In genomic region chr7:98867271-98867701, GRCh38 we compare ENCODE assay signal across 1 cellular context.
TF ChIP-seq lines count a peak whose summit lies in the region.

No MANE protein-coding gene starts in this region.

TF ChIP-seq in K562, 482 proteins besides CTCF, POLR2A, EP300 and RAD21 (continued from another document):
- TF ChIP-seq, protein P1, sequence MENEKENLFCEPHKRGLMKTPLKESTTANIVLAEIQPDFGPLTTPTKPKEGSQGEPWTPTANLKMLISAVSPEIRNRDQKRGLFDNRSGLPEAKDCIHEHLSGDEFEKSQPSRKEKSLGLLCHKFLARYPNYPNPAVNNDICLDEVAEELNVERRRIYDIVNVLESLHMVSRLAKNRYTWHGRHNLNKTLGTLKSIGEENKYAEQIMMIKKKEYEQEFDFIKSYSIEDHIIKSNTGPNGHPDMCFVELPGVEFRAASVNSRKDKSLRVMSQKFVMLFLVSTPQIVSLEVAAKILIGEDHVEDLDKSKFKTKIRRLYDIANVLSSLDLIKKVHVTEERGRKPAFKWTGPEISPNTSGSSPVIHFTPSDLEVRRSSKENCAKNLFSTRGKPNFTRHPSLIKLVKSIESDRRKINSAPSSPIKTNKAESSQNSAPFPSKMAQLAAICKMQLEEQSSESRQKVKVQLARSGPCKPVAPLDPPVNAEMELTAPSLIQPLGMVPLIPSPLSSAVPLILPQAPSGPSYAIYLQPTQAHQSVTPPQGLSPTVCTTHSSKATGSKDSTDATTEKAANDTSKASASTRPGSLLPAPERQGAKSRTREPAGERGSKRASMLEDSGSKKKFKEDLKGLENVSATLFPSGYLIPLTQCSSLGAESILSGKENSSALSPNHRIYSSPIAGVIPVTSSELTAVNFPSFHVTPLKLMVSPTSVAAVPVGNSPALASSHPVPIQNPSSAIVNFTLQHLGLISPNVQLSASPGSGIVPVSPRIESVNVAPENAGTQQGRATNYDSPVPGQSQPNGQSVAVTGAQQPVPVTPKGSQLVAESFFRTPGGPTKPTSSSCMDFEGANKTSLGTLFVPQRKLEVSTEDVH (IDR thresholded peaks at IDR 0.05; ENCODE audit: low read depth, partially characterized antibody) = no peak
- TF ChIP-seq TFAP4 (CRISPR knock-in tag; IDR thresholded peaks at IDR 0.05; ENCODE audit: borderline replicate concordance) = peak; percentile 59; the same call in 1 of the 2 replicates
- TF ChIP-seq ZSCAN29 (IDR thresholded peaks at IDR 0.05) = no peak
- TF ChIP-seq, protein P2, sequence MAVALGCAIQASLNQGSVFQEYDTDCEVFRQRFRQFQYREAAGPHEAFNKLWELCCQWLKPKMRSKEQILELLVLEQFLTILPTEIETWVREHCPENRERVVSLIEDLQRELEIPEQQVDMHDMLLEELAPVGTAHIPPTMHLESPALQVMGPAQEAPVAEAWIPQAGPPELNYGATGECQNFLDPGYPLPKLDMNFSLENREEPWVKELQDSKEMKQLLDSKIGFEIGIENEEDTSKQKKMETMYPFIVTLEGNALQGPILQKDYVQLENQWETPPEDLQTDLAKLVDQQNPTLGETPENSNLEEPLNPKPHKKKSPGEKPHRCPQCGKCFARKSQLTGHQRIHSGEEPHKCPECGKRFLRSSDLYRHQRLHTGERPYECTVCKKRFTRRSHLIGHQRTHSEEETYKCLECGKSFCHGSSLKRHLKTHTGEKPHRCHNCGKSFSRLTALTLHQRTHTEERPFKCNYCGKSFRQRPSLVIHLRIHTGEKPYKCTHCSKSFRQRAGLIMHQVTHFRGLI (CRISPR knock-in tag; IDR thresholded peaks at IDR 0.05) = peak; percentile 71; the same call in 1 of the 2 replicates
- peak; percentile 62 for TF ChIP-seq RFX1 (IDR thresholded peaks at IDR 0.05)
